13 cellular contexts compared by ENCODE assay signal in genomic region chr2:218895326-218895725, GRCh38. TPM values are rescaled to one million over a fixed set of nuclear protein-coding genes. Genes with fewer than 3 reads are reported as not detected.
DNase-seq lines count a peak whose midpoint lies in the region; ATAC-seq and TF ChIP-seq lines count a peak whose summit lies in the region.
"Had no signal": no experiment of that assay in that cellular context is flagged by ENCODE, and none has a peak within 500 bp of the region (broad histone marks: within the 10 kb centered on the region; RNA-seq: fewer than 3 reads in every experiment).

No MANE protein-coding gene starts in this region.

- no peak for ATAC-seq in central memory CD8-positive, alpha-beta T cell (replicated peaks; ENCODE audit: extremely low read depth, poor library complexity, severe bottlenecking)
- ATAC-seq in HG03378 (IDR thresholded peaks at IDR 0.05; ENCODE audit: unreplicated experiment) (no peak), HG02973 (IDR thresholded peaks at IDR 0.05; ENCODE audit: unreplicated experiment) (no peak)
- ATAC-seq: right lobe of liver had no signal

- no peaks in the 10 kb centered on the region for H3K9me3 ChIP-seq in GM23248 (ENCODE audit: low read depth)
- H3K9me3 ChIP-seq: right lobe of liver had no signal

- no peaks in the 10 kb centered on the region for H3F3A ChIP-seq in GM23248 (ENCODE audit: insufficient read depth)

- DNase-seq in NCI-H82 (lab: John Stamatoyannopoulos, UW) (peak; percentile 37), NCI-H82 treated with DMSO at 0.1 percent for 48 hours (lab: John Stamatoyannopoulos, UW; ENCODE audit: unreplicated experiment) (no peak), GM23248 (no peak)
- no peak for DNase-seq in central memory CD8-positive, alpha-beta T cell (ENCODE audit: low spot score in 2 of 2)
- DNase-seq: activated gamma-delta T cell treated with Interleukin-2 at 50 U/mL for 16 hours, cortex of kidney, NCI-H1436, right lobe of liver had no signal

- H3K4me2 ChIP-seq in KMS-11 (peak overlapping the region; percentile 96), GM23248 (ENCODE audit: unreplicated experiment) (no peak overlapping the region)

- H3K27me3 Mint-ChIP-seq in central memory CD8-positive, alpha-beta T cell = peaks cover 10% of the 10 kb centered on the region
- peaks cover 98% of the 10 kb centered on the region for H3K27me3 Mint-ChIP-seq in nephron (ENCODE audit: low read depth)

- in situ Hi-C loops in GM23248 (cut with MboI) = no loop called here

- H3K4me1 ChIP-seq in KMS-11 (ENCODE audit: low read depth, poor library complexity, severe bottlenecking) (peaks cover 71% of the 10 kb centered on the region), GM23248 (ENCODE audit: insufficient read depth) (no peaks in the 10 kb centered on the region)

- peaks cover 20% of the 10 kb centered on the region; the same call in 1 of the 2 replicates for H3K79me2 ChIP-seq in KMS-11 (ENCODE audit: insufficient read depth, low read depth)
- H3K79me2 ChIP-seq in GM23248 (ENCODE audit: insufficient read depth) = no peaks in the 10 kb centered on the region

- peaks cover 48% of the 10 kb centered on the region for H3K36me3 Mint-ChIP-seq in central memory CD8-positive, alpha-beta T cell (ENCODE audit: insufficient read depth)
- no peaks in the 10 kb centered on the region for H3K36me3 Mint-ChIP-seq in nephron (ENCODE audit: low read depth)

- no peaks in the 10 kb centered on the region for H3K9me2 ChIP-seq in GM23248 (ENCODE audit: insufficient read depth)

- H3K4me3 ChIP-seq in KMS-11 (IDR thresholded peaks at IDR 0.05; ENCODE audit: insufficient read depth, low read depth, low read length) (no peak overlapping the region), GM23248 (no peak overlapping the region)
- H3K4me3 ChIP-seq: right lobe of liver had no signal

- H4K20me1 ChIP-seq in KMS-11 (ENCODE audit: insufficient read depth) = no peaks in the 10 kb centered on the region
- H4K20me1 ChIP-seq in GM23248 (ENCODE audit: insufficient read depth) = no peaks in the 10 kb centered on the region

- H3K36me3 ChIP-seq in KMS-11 (ENCODE audit: insufficient read depth) = no peaks in the 10 kb centered on the region
- no peaks in the 10 kb centered on the region for H3K36me3 ChIP-seq in GM23248 (ENCODE audit: low read depth)
- H3K36me3 ChIP-seq: right lobe of liver had no signal

- WGBS in GM23248 (ENCODE audit: low coverage in 1 of 2, low lambda C conversion rate in 2 of 2, missing lambda C conversion rate in 2 of 2), 2 experiments = 60 to 90% methylated on average over 3 of the region's 3 CpGs

- H3K9me3 Mint-ChIP-seq in central memory CD8-positive, alpha-beta T cell = no peaks in the 10 kb centered on the region
- H3K9me3 Mint-ChIP-seq in nephron = no peaks in the 10 kb centered on the region

- no peak for TF ChIP-seq CTCF in KMS-11 (conservative IDR thresholded peaks at IDR 0.05; ENCODE audit: low read depth, low read length)
- no peak for TF ChIP-seq CTCF in nephron (IDR thresholded peaks at IDR 0.05; ENCODE audit: unreplicated experiment in 3 of 3)

- H3K27me3 ChIP-seq in KMS-11 (ENCODE audit: insufficient read depth, low read depth) = no peaks in the 10 kb centered on the region
- peaks cover 40% of the 10 kb centered on the region for H3K27me3 ChIP-seq in GM23248 (replicated peaks; ENCODE audit: insufficient read depth)

- H2AFZ ChIP-seq in KMS-11 (ENCODE audit: low read depth) = no peak overlapping the region
- H2AFZ ChIP-seq in GM23248 = no peak overlapping the region

- H3K27ac ChIP-seq in KMS-11 (peak overlapping the region; percentile 97), GM23248 (no peak overlapping the region)
- H3K27ac ChIP-seq: right lobe of liver had no signal

- H3K4me1 Mint-ChIP-seq in central memory CD8-positive, alpha-beta T cell = peaks cover 59% of the 10 kb centered on the region
- peaks cover 49% of the 10 kb centered on the region for H3K4me1 Mint-ChIP-seq in nephron

- H3K4me3 Mint-ChIP-seq in central memory CD8-positive, alpha-beta T cell = peak overlapping the region; percentile 82
- H3K4me3 Mint-ChIP-seq in nephron = peak overlapping the region in 2 of 3 experiments; percentile 7 to 66

- peak overlapping the region; percentile 91 for H3K27ac Mint-ChIP-seq in central memory CD8-positive, alpha-beta T cell (ENCODE audit: low read depth)
- H3K27ac Mint-ChIP-seq in nephron = peak overlapping the region in 1 of 3 experiments; percentile 24

- peak overlapping the region; percentile 80; the same call in 1 of the 2 replicates for H3K9ac ChIP-seq in KMS-11
- no peak overlapping the region for H3K9ac ChIP-seq in GM23248

RNA-seq across cellular contexts. Expression of gene WNT10A, which starts 14.7 kb away (rescaled TPM):
- total RNA-seq in GM23248 (2014; rRNA removed; shearing (Covaris generic)) = not detected in 2 replicates
- polyA plus RNA-seq in GM23248 (2016; fragmentation: Nextera tagmentation; extraction: Ambion mirVana) = not detected in 2 replicates
- total RNA-seq: mesenteric fat pad had no signal

RNA-seq across cellular contexts. Expression of gene WNT6, which starts 35.7 kb away (rescaled TPM):
- not detected in 2 replicates for total RNA-seq in GM23248 (2014; rRNA removed; shearing (Covaris generic))
- not detected in 2 replicates for polyA plus RNA-seq in GM23248 (2016; fragmentation: Nextera tagmentation; extraction: Ambion mirVana)
